7 cellular contexts compared by ENCODE assay signal in the genomic region with DNA sequence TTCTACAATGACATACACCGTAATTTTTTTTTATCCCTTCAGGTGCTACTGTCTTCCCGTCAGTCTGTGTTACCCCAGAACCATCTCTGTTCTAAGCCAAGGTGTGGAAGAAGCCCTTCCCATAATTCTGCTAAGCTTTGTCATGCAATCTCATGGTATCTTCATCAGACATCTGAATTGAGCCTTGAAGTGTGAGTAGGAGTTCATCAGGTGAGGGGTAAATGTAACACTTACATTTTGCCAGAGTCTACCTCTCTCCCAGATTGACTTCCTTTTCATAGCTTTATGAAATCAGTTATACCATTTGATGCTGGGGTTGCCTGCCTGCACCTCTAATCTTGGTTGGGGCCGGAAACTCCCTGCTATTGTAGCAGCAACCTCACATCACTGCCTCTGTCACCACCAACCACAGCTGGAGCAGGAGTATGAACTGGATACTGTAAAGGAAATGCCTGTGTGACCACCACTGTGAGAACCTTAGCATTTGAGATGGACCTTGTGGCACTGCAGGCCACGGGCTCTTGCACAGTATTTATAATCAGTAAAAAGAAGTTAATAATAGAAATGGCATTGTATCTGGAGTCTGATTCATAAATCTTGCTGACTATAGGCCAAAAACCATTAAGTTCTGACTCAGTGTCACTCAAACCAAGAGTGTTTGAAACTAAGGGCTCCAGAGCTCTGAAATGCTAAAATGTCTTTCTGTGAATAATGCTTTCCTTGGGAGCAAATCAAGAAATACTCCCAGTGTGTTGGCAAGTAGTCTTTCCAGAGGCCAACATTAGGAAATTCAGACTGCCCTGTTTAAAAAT. TPM values are rescaled to one million over a fixed set of nuclear protein-coding genes. Genes with fewer than 3 reads are reported as not detected.
DNase-seq lines count a peak whose midpoint lies in the region; ATAC-seq lines count a peak whose summit lies in the region.

No MANE protein-coding gene starts in this region.

- peak overlapping the region; percentile 61 for H3K27ac Mint-ChIP-seq in activated CD8-positive, alpha-beta memory T cell treated with anti-CD3 and anti-CD28 coated beads, Interleukin-2, amount 10 ng/mL, durations not matched to agents 7 days and 5 days
- H3K27ac Mint-ChIP-seq in memory B cell: no peak overlapping the region

- peaks cover 31% of the 10 kb centered on the region for H3K4me1 Mint-ChIP-seq in activated CD8-positive, alpha-beta memory T cell treated with anti-CD3 and anti-CD28 coated beads, Interleukin-2, amount 10 ng/mL, durations not matched to agents 7 days and 5 days
- H3K4me1 Mint-ChIP-seq in memory B cell: peaks cover 4% of the 10 kb centered on the region

- peak; percentile 93 for ATAC-seq in GM19351 (IDR thresholded peaks at IDR 0.05; ENCODE audit: unreplicated experiment)
- peak; percentile 77 for ATAC-seq in HG03064 (IDR thresholded peaks at IDR 0.05; ENCODE audit: low read depth, unreplicated experiment)
- peak; percentile 92 for ATAC-seq in activated CD8-positive, alpha-beta memory T cell treated with anti-CD3 and anti-CD28 coated beads, Interleukin-2, amount 10 ng/mL, durations not matched to agents 7 days and 5 days
- peak; percentile 62 for ATAC-seq in memory B cell (ENCODE audit: low read depth)

- peak; percentile 84 for DNase-seq in activated CD8-positive, alpha-beta memory T cell treated with anti-CD3 and anti-CD28 coated beads, Interleukin-2, amount 10 ng/mL, durations not matched to agents 7 days and 5 days
- no peak for DNase-seq in memory B cell (ENCODE audit: low spot score in 2 of 2)
- DNase-seq in cerebellum (ENCODE audit: low spot score): no peak
- no peak for DNase-seq in SIG-M5 (lab: John Stamatoyannopoulos, UW)
- DNase-seq in NCI-H2196 treated with DMSO at 0.1 percent for 48 hours (lab: John Stamatoyannopoulos, UW; ENCODE audit: unreplicated experiment): no peak

- no peaks in the 10 kb centered on the region for H3K27me3 Mint-ChIP-seq in activated CD8-positive, alpha-beta memory T cell treated with anti-CD3 and anti-CD28 coated beads, Interleukin-2, amount 10 ng/mL, durations not matched to agents 7 days and 5 days
- no peaks in the 10 kb centered on the region for H3K27me3 Mint-ChIP-seq in memory B cell

- CTCF ChIA-PET in activated CD8-positive, alpha-beta memory T cell treated with anti-CD3 and anti-CD28 coated beads, Interleukin-2, amount 10 ng/mL, durations not matched to agents 7 days and 5 days (lab: Charles Lee): interaction anchor here (1.0 to 2.4 kb wide), 2 partner anchors 23 to 121 kb away, joined by 3 to 7 read pairs; no protein-coding TSS in a partner anchor

- no peaks in the 10 kb centered on the region for H3K9me3 Mint-ChIP-seq in activated CD8-positive, alpha-beta memory T cell treated with anti-CD3 and anti-CD28 coated beads, Interleukin-2, amount 10 ng/mL, durations not matched to agents 7 days and 5 days (ENCODE audit: low read depth)
- H3K9me3 Mint-ChIP-seq in memory B cell: no peaks in the 10 kb centered on the region

- no peaks in the 10 kb centered on the region for H3K36me3 Mint-ChIP-seq in activated CD8-positive, alpha-beta memory T cell treated with anti-CD3 and anti-CD28 coated beads, Interleukin-2, amount 10 ng/mL, durations not matched to agents 7 days and 5 days
- H3K36me3 Mint-ChIP-seq in memory B cell: peaks cover 2% of the 10 kb centered on the region

- no peak overlapping the region for H3K4me3 Mint-ChIP-seq in activated CD8-positive, alpha-beta memory T cell treated with anti-CD3 and anti-CD28 coated beads, Interleukin-2, amount 10 ng/mL, durations not matched to agents 7 days and 5 days
- H3K4me3 Mint-ChIP-seq in memory B cell: no peak overlapping the region

RNA-seq across cellular contexts. Expression of gene STK38L, which starts 58.6 kb away (rescaled TPM):
- 10 to 100 TPM; 18.7 to 29.4 TPM for total RNA-seq in activated CD8-positive, alpha-beta memory T cell treated with anti-CD3 and anti-CD28 coated beads, Interleukin-2, amount 10 ng/mL, durations not matched to agents 7 days and 5 days
- total RNA-seq in cerebellum: 22.3 TPM
